ENCODE assay signal across 13 cellular contexts in the genomic region with DNA sequence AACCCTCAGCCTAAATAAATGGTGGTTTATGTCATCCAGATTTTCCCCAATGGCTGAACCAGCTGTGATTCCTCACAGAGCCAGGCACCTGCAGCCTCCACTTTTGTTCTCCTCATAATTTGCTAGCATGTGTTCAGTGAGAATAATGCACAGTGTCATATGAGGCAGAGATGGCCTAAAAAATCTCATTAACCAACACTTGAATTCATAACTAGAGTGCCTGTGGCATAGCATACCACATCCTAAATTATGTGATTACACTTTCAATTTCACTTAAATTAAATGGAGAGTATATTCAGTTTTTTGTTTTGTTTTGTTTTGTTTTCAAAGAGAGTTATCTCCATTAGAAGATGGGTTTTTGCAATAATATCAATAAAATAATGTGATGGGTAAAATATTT.
DNase-seq lines count a peak whose midpoint lies in the region.
"Had no signal": no experiment of that assay in that cellular context is flagged by ENCODE, and none has a peak within 500 bp of the region (broad histone marks: within the 10 kb centered on the region; RNA-seq: fewer than 3 reads in every experiment).

No MANE protein-coding gene starts in this region.

- DNase-seq in NCI-H748 (lab: John Stamatoyannopoulos, UW; ENCODE audit: unreplicated experiment) (peak; percentile 48), NCI-H748 treated with DMSO at 0.1 percent for 48 hours (lab: John Stamatoyannopoulos, UW) (no peak), NCI-H1092 (lab: John Stamatoyannopoulos, UW) (peak; percentile 16), NCI-H2107 (lab: John Stamatoyannopoulos, UW) (peak; percentile 49), retina (peak; percentile 27), ACHN (no peak), GM03348 (ENCODE audit: low spot score) (no peak)
- DNase-seq: DMS 273 treated with DMSO at 0.1 percent for 48 hours; GDM1; NCI-H2171 treated with DMSO at 0.1 percent for 48 hours; NCI-H510A; NK-92 treated with Interleukin-12 subunit alpha and Interleukin-12 subunit beta, amount 100 ng/mL, for 24 hours; SJCRH30 had no signal

- in situ Hi-C loops in ACHN (cut with HindIII; ENCODE audit: low pct_ligation_motif_present, low pct_unique_long_range_greater_than_20kb, low sequenced_read_pairs) = no loop called here

Comparison
In these comparisons a context has a peak if more than half of its experiments do, and no peak if none do; other contexts are left out.
1. DNase-seq: peak in NCI-H748 (single experiment), NCI-H1092 (single experiment), NCI-H2107 (single experiment) and retina (single experiment); none in NCI-H748 treated with DMSO at 0.1 percent for 48 hours (single experiment), ACHN (single experiment) and GM03348 (single experiment).